ENCODE assay signal across 12 cellular contexts in genomic region chr11:75786101-75786736, GRCh38. TPM values are rescaled to one million over a fixed set of nuclear protein-coding genes. Genes with fewer than 3 reads are reported as not detected.
A peak's percentile ranks its signal among the peaks of the same experiment; 100 is the strongest.
DNase-seq lines count a peak whose midpoint lies in the region; ATAC-seq, FAIRE-seq and TF ChIP-seq lines count a peak whose summit lies in the region.
"Had no signal": no experiment of that assay in that cellular context is flagged by ENCODE, and none has a peak within 500 bp of the region (broad histone marks: within the 10 kb centered on the region; RNA-seq: fewer than 3 reads in every experiment).

No MANE protein-coding gene starts in this region.

- ATAC-seq in GM18498 (IDR thresholded peaks at IDR 0.05; ENCODE audit: unreplicated experiment) (peak; percentile 77), GM21423 (IDR thresholded peaks at IDR 0.05; ENCODE audit: unreplicated experiment) (peak; percentile 80), pancreas (peak; percentile 85 to 97 (median 92)), HG03097 (IDR thresholded peaks at IDR 0.05; ENCODE audit: low FRiP score, unreplicated experiment) (no peak)

- WGBS in pancreas, 2 donors, result 27 to 29% methylated on average over 8 of the region's 8 CpGs

- no peak for TF ChIP-seq POLR2A in Peyer's patch (IDR thresholded peaks at IDR 0.05)

- H3K4me1 ChIP-seq in Peyer's patch, result peaks cover 0 to 5% (median 0%) of the 10 kb centered on the region in 4 donors
- H3K4me1 ChIP-seq in pancreas, result peaks cover 0 to 3% (median 0%) of the 10 kb centered on the region in 3 donors

- CTCF ChIA-PET in activated CD4-positive, alpha-beta T cell treated with anti-CD3 and anti-CD28 coated beads, Interleukin-2, amount 10 ng/mL, durations not matched to agents 7 days and 5 days (lab: Charles Lee), result interaction anchor here (1.2 to 1.6 kb wide), 2 partner anchors 9 to 104 kb away, joined by 4 read pairs; no protein-coding TSS in a partner anchor

- POLR2A ChIA-PET in activated CD4-positive, alpha-beta T cell treated with anti-CD3 and anti-CD28 coated beads, Interleukin-2, amount 10 ng/mL, durations not matched to agents 7 days and 5 days (lab: Charles Lee), result no interaction called here

- no peak overlapping the region for H3K27ac Mint-ChIP-seq in activated CD4-positive, alpha-beta T cell treated with anti-CD3 and anti-CD28 coated beads, Interleukin-2, amount 10 ng/mL, durations not matched to agents 7 days and 5 days
- H3K27ac Mint-ChIP-seq: mesothelial cell of epicardium had no signal

- no peaks in the 10 kb centered on the region for H3K36me3 Mint-ChIP-seq in activated CD4-positive, alpha-beta T cell treated with anti-CD3 and anti-CD28 coated beads, Interleukin-2, amount 10 ng/mL, durations not matched to agents 7 days and 5 days (ENCODE audit: low read depth)
- H3K36me3 Mint-ChIP-seq: mesothelial cell of epicardium had no signal

- H3K36me3 ChIP-seq in Peyer's patch (no peaks in the 10 kb centered on the region), pancreas (no peaks in the 10 kb centered on the region)
- H3K36me3 ChIP-seq: ovary had no signal

- no peaks in the 10 kb centered on the region for H3K9me3 Mint-ChIP-seq in activated CD4-positive, alpha-beta T cell treated with anti-CD3 and anti-CD28 coated beads, Interleukin-2, amount 10 ng/mL, durations not matched to agents 7 days and 5 days
- H3K9me3 Mint-ChIP-seq: mesothelial cell of epicardium had no signal

- intact Hi-C loops in pancreas (cut with DNase I), result no loop called here

- no peak overlapping the region for H3K4me3 Mint-ChIP-seq in activated CD4-positive, alpha-beta T cell treated with anti-CD3 and anti-CD28 coated beads, Interleukin-2, amount 10 ng/mL, durations not matched to agents 7 days and 5 days
- H3K4me3 Mint-ChIP-seq: mesothelial cell of epicardium had no signal

- peak in 1 of 6 experiments; percentile 6 for TF ChIP-seq CTCF in Peyer's patch (IDR thresholded peaks at IDR 0.05)
- TF ChIP-seq CTCF in pancreas (IDR thresholded peaks at IDR 0.05), result no peak

- H3K27ac ChIP-seq in Peyer's patch (no peak overlapping the region), pancreas (no peak overlapping the region)
- H3K27ac ChIP-seq: ovary had no signal

- no peaks in the 10 kb centered on the region for H3K27me3 ChIP-seq in Peyer's patch
- no peaks in the 10 kb centered on the region for H3K27me3 ChIP-seq in pancreas
- H3K27me3 ChIP-seq: ovary had no signal

- no peaks in the 10 kb centered on the region for H3K9me3 ChIP-seq in Peyer's patch
- H3K9me3 ChIP-seq in pancreas, result no peaks in the 10 kb centered on the region
- H3K9me3 ChIP-seq: ovary, SK-N-SH had no signal

- FAIRE-seq in pancreas (lab: Jason Lieb, UNC), result no peak

- no peaks in the 10 kb centered on the region for H3K27me3 Mint-ChIP-seq in activated CD4-positive, alpha-beta T cell treated with anti-CD3 and anti-CD28 coated beads, Interleukin-2, amount 10 ng/mL, durations not matched to agents 7 days and 5 days

- DNase-seq in Peyer's patch (peak in 2 of 3 donors; percentile 63 to 71), pancreas (peak in 5 of 6 donors; percentile 58 to 67 (median 62)), SK-N-DZ (ENCODE audit: low spot score) (no peak), RKO (ENCODE audit: low spot score) (no peak)
- no peak for DNase-seq in activated CD4-positive, alpha-beta T cell treated with anti-CD3 and anti-CD28 coated beads, Interleukin-2, amount 10 ng/mL, durations not matched to agents 7 days and 5 days
- DNase-seq: ovary; SK-N-SH; stimulated activated CD4-positive, alpha-beta T cell treated with anti-CD3 and anti-CD28 coated beads, Interleukin-2, amount 100 ng/mL, for 24 hours had no signal

- H3K4me3 ChIP-seq in Peyer's patch (no peak overlapping the region), pancreas (no peak overlapping the region)
- H3K4me3 ChIP-seq: ovary had no signal

- peaks cover 4% of the 10 kb centered on the region for H3K4me1 Mint-ChIP-seq in activated CD4-positive, alpha-beta T cell treated with anti-CD3 and anti-CD28 coated beads, Interleukin-2, amount 10 ng/mL, durations not matched to agents 7 days and 5 days
- H3K4me1 Mint-ChIP-seq: mesothelial cell of epicardium had no signal

RNA-seq across cellular contexts. Expression of gene DGAT2, which starts 17.6 kb away (rescaled TPM):
- total RNA-seq in Peyer's patch, result 1 to 10 TPM; 2.4 to 7.7 (median 4.5) TPM
- 10 to 100 TPM in 2 of 6 donors, 1 to 10 TPM in 1, under 1 TPM in 3; 0.56 to 15.7 (median 1.2) TPM for total RNA-seq in pancreas
- 1 to 10 TPM; 3.0 to 4.0 TPM for polyA plus RNA-seq in pancreas
- 4.8 and 5.6 TPM in 2 replicates for polyA plus RNA-seq in SK-N-DZ (2014; cell fraction: cytosol; rRNA removed)
- 2.5 and 4.4 TPM in 2 replicates for polyA plus RNA-seq in SK-N-DZ (2014; cell fraction: nucleus; rRNA removed)
- total RNA-seq in activated CD4-positive, alpha-beta T cell treated with anti-CD3 and anti-CD28 coated beads, Interleukin-2, amount 10 ng/mL, durations not matched to agents 7 days and 5 days, result under 1 TPM; 0.77 to 0.99 TPM

RNA-seq across cellular contexts. Expression of gene UVRAG, which starts 28.8 kb away (rescaled TPM):
- total RNA-seq in Peyer's patch (10 to 100 TPM; 13.8 to 64.4 (median 22.1) TPM), pancreas (10 to 100 TPM in 2 of 6 donors, 1 to 10 TPM in 4; 5.1 to 17.2 (median 8.6) TPM)
- 1 to 10 TPM; 3.3 to 5.7 TPM for polyA plus RNA-seq in pancreas
- 11.2 and 13.1 TPM in 2 replicates for polyA plus RNA-seq in SK-N-DZ (2014; cell fraction: cytosol; rRNA removed)
- 10.2 and 10.5 TPM in 2 replicates for polyA plus RNA-seq in SK-N-DZ (2014; cell fraction: nucleus; rRNA removed)
- 10 to 100 TPM; 16.8 to 17.0 TPM for total RNA-seq in activated CD4-positive, alpha-beta T cell treated with anti-CD3 and anti-CD28 coated beads, Interleukin-2, amount 10 ng/mL, durations not matched to agents 7 days and 5 days

Comparison
In these comparisons a context has a peak if more than half of its experiments do, and no peak if none do; other contexts are left out.
1. DNase-seq: peak in Peyer's patch (2 of 3) and pancreas (5 of 6); none in SK-N-DZ (single experiment), activated CD4-positive, alpha-beta T cell treated with anti-CD3 and anti-CD28 coated beads, Interleukin-2, amount 10 ng/mL, durations not matched to agents 7 days and 5 days (single experiment) and RKO (single experiment).